Comparison of ENCODE assay signal across 11 cellular contexts in genomic region chr13:45415112-45415511, GRCh38. TPM values are rescaled to one million over a fixed set of nuclear protein-coding genes. Genes with fewer than 3 reads are reported as not detected.
DNase-seq lines count a peak whose midpoint lies in the region; ATAC-seq, FAIRE-seq and TF ChIP-seq lines count a peak whose summit lies in the region.
"Had no signal": no experiment of that assay in that cellular context is flagged by ENCODE, and none has a peak within 500 bp of the region (broad histone marks: within the 10 kb centered on the region; RNA-seq: fewer than 3 reads in every experiment).

No MANE protein-coding gene starts in this region.

- no peaks in the 10 kb centered on the region for H3K9me3 ChIP-seq in GM23248 (ENCODE audit: low read depth)
- H3K9me3 ChIP-seq in astrocyte (ENCODE audit: insufficient read depth, low read depth, low read length): no peaks in the 10 kb centered on the region

- H3K4me3 ChIP-seq in GM23248: peak overlapping the region; percentile 68
- peak overlapping the region; percentile 44 for H3K4me3 ChIP-seq in astrocyte (ENCODE audit: insufficient read depth, low read depth, low read length)
- H3K4me3 ChIP-seq in skin epidermis: peak overlapping the region in 3 of 7 experiments; percentile 7 to 21 (median 10)

- no peak overlapping the region for H3K4me3 Mint-ChIP-seq in astrocyte (ENCODE audit: unreplicated experiment)

- H3K79me2 ChIP-seq in GM23248 (ENCODE audit: insufficient read depth): peaks cover 49% of the 10 kb centered on the region
- H3K79me2 ChIP-seq in astrocyte (ENCODE audit: insufficient read depth, low read length): peaks cover 31% of the 10 kb centered on the region

- peak overlapping the region; percentile 75 for H3K27ac ChIP-seq in GM23248
- H3K27ac ChIP-seq in astrocyte (ENCODE audit: low read depth, low read length): no peak overlapping the region
- peak overlapping the region; percentile 31 for H3K27ac ChIP-seq in layer of hippocampus (ENCODE audit: low read depth, low read length)
- peak overlapping the region in 19 of 21 experiments; percentile 5 to 85 (median 60) for H3K27ac ChIP-seq in skin epidermis

- H3K36me3 Mint-ChIP-seq in astrocyte (ENCODE audit: low read depth, unreplicated experiment): peaks cover under 1% of the 10 kb centered on the region

- H3K9ac ChIP-seq in GM23248: peak overlapping the region; percentile 73
- H3K9ac ChIP-seq in astrocyte (ENCODE audit: low read length): peak overlapping the region; percentile 58

- H3K27ac Mint-ChIP-seq in astrocyte (ENCODE audit: unreplicated experiment): no peak overlapping the region

- no peaks in the 10 kb centered on the region for H3K9me2 ChIP-seq in GM23248 (ENCODE audit: insufficient read depth)

- H3F3A ChIP-seq in GM23248 (ENCODE audit: insufficient read depth): peaks cover 19% of the 10 kb centered on the region

- WGBS in GM23248 (ENCODE audit: low coverage in 1 of 2, low lambda C conversion rate in 2 of 2, missing lambda C conversion rate in 2 of 2), 2 experiments: 55% methylated on average over 1 of the region's 1 CpG

- peaks cover 15% of the 10 kb centered on the region for H3K4me1 ChIP-seq in GM23248 (ENCODE audit: insufficient read depth)
- peaks cover 14% of the 10 kb centered on the region for H3K4me1 ChIP-seq in astrocyte (ENCODE audit: insufficient read depth, low read length)

- peak overlapping the region; percentile 75 for H3K4me2 ChIP-seq in GM23248 (ENCODE audit: unreplicated experiment)
- H3K4me2 ChIP-seq in astrocyte (ENCODE audit: low read length): peak overlapping the region; percentile 83

- in situ Hi-C loops in GM23248 (cut with MboI) (no loop called here), G401 (cut with HindIII; ENCODE audit: low sequenced_read_pairs) (no loop called here)

- H2AFZ ChIP-seq in GM23248 (peak overlapping the region; percentile 92), astrocyte (ENCODE audit: low read depth, low read length) (peak overlapping the region; percentile 74)

- DNase-seq in GM23248: no peak
- no peak for DNase-seq in astrocyte (ENCODE audit: low read depth)
- no peak for DNase-seq in G401 (ENCODE audit: low spot score)
- DNase-seq in GM19239 (ENCODE audit: insufficient read length, low spot score): no peak
- DNase-seq: activated CD4-positive, alpha-beta T cell treated with anti-CD3 and anti-CD28 coated beads for 48 hours; NCI-H1694 had no signal

- H4K20me1 ChIP-seq in GM23248 (ENCODE audit: insufficient read depth): no peaks in the 10 kb centered on the region
- no peaks in the 10 kb centered on the region for H4K20me1 ChIP-seq in astrocyte (ENCODE audit: insufficient read depth, low read length)

- H3K27me3 ChIP-seq in GM23248 (replicated peaks; ENCODE audit: insufficient read depth): no peaks in the 10 kb centered on the region
- no peaks in the 10 kb centered on the region for H3K27me3 ChIP-seq in astrocyte (ENCODE audit: insufficient read depth, low read length)
- no peaks in the 10 kb centered on the region for H3K27me3 ChIP-seq in layer of hippocampus (ENCODE audit: control insufficient read depth, insufficient read depth, low read length)

- H3K9me3 Mint-ChIP-seq in astrocyte (ENCODE audit: unreplicated experiment): no peaks in the 10 kb centered on the region

- H3K4me1 Mint-ChIP-seq in astrocyte (ENCODE audit: low read depth, unreplicated experiment): peaks cover 9% of the 10 kb centered on the region

- FAIRE-seq in astrocyte (lab: Jason Lieb, UNC): no peak
- no peak for FAIRE-seq in GM19239 (lab: Jason Lieb, UNC)

- TF ChIP-seq CTCF in astrocyte (IDR thresholded peaks at IDR 0.05; ENCODE audit: insufficient read depth, low read depth, low read length): no peak

- H3K36me3 ChIP-seq in GM23248 (ENCODE audit: low read depth) (no peaks in the 10 kb centered on the region), astrocyte (ENCODE audit: insufficient read depth, low read length) (peaks cover 2% of the 10 kb centered on the region)

- H3K27me3 Mint-ChIP-seq in astrocyte (ENCODE audit: low read depth, unreplicated experiment): peaks cover 2% of the 10 kb centered on the region

- ATAC-seq in HG02678 (IDR thresholded peaks at IDR 0.05; ENCODE audit: unreplicated experiment): no peak
- no peak for ATAC-seq in GM21786 (IDR thresholded peaks at IDR 0.05; ENCODE audit: unreplicated experiment)
- ATAC-seq: HCT116 had no signal

RNA-seq across cellular contexts. Expression of gene SLC25A30, which starts 3.1 kb away (rescaled TPM):
- 4.3 and 10.2 TPM in 2 replicates for total RNA-seq in GM23248 (2014; rRNA removed; shearing (Covaris generic))
- 4.3 and 4.5 TPM in 2 replicates for polyA plus RNA-seq in GM23248 (2016; fragmentation: Nextera tagmentation; extraction: Ambion mirVana)
- total RNA-seq in astrocyte: 14.3 and 15.9 TPM in 2 replicates
- 3.8 and 5.8 TPM in 2 replicates for total RNA-seq in G401 (2014; rRNA removed; shearing (Covaris generic))

RNA-seq across cellular contexts. Expression of gene COG3, which starts 49.6 kb away (rescaled TPM):
- total RNA-seq in GM23248 (2014; rRNA removed; shearing (Covaris generic)): 17.9 and 26.7 TPM in 2 replicates
- polyA plus RNA-seq in GM23248 (2016; fragmentation: Nextera tagmentation; extraction: Ambion mirVana): 16.6 and 19.3 TPM in 2 replicates
- 23.9 and 24.9 TPM in 2 replicates for total RNA-seq in astrocyte
- 19.0 and 29.1 TPM in 2 replicates for total RNA-seq in G401 (2014; rRNA removed; shearing (Covaris generic))
